9 cellular contexts compared by ENCODE assay signal in genomic region chr5:191036-191948, GRCh38. TPM values are rescaled to one million over a fixed set of nuclear protein-coding genes. Genes with fewer than 3 reads are reported as not detected.
DNase-seq lines count a peak whose midpoint lies in the region; ATAC-seq and TF ChIP-seq lines count a peak whose summit lies in the region.
"Had no signal": no experiment of that assay in that cellular context is flagged by ENCODE, and none has a peak within 500 bp of the region (broad histone marks: within the 10 kb centered on the region; RNA-seq: fewer than 3 reads in every experiment).

Gene LRRC14B, plus strand, starts transcription at chr5:191495. Its CDS starts 44 bp downstream, at chr5:191539.

- peaks cover 30% of the 10 kb centered on the region for H4K20me1 ChIP-seq in BLaER1

- H3K9me3 ChIP-seq in BLaER1 (no peaks in the 10 kb centered on the region), Panc1 (ENCODE audit: control insufficient read depth, insufficient read depth, low read depth, low read length) (no peaks in the 10 kb centered on the region), aorta (ENCODE audit: control insufficient read depth, low read length) (no peaks in the 10 kb centered on the region)

- DNase-seq in Panc1 (ENCODE audit: low read depth, low spot score) (no peak), left lobe of liver (ENCODE audit: low spot score) (peak; percentile 95), aorta (peak; percentile 57 to 73), OCI-M2 (lab: John Stamatoyannopoulos, UW; ENCODE audit: unreplicated experiment) (no peak), KG1 (lab: John Stamatoyannopoulos, UW) (no peak)

- in situ Hi-C loops in Panc1 (cut with HindIII; ENCODE audit: low pct_unique_long_range_greater_than_20kb, low sequenced_read_pairs), result no loop called here

- 12 to 14% methylated on average over 56 of the region's 56 CpGs for WGBS in aorta, 2 donors

- intact Hi-C loops in Panc1 (cut with micrococcal nuclease; ENCODE audit: unreplicated experiment) (no loop called here), aorta (cut with DNase I) (no loop called here)

- H3K27me3 ChIP-seq in BLaER1 (no peaks in the 10 kb centered on the region), Panc1 (ENCODE audit: control insufficient read depth, insufficient read depth, low read length) (no peaks in the 10 kb centered on the region), aorta (ENCODE audit: control insufficient read depth in 1 of 2, insufficient read depth in 2 of 2, low read length in 1 of 2) (no peaks in the 10 kb centered on the region)

- no peak for TF ChIP-seq CTCF in Panc1 (IDR thresholded peaks at IDR 0.05)

- H3K4me1 ChIP-seq in BLaER1 (peaks cover 90% of the 10 kb centered on the region), Panc1 (ENCODE audit: control insufficient read depth, insufficient read depth, low read length) (peaks cover 51% of the 10 kb centered on the region), aorta (ENCODE audit: control insufficient read depth in 1 of 2, insufficient read depth in 2 of 2, low read length in 2 of 2) (no peaks in the 10 kb centered on the region)

- peak within 1 kb of the TSS; percentile 89 for H3K4me3 ChIP-seq in BLaER1
- H3K4me3 ChIP-seq in Panc1 (ENCODE audit: low read depth in 2 of 2, low read length in 2 of 2), result no peak within 1 kb of the TSS
- no peak within 1 kb of the TSS for H3K4me3 ChIP-seq in aorta (ENCODE audit: low read length in 2 of 2)

- CTCF ChIA-PET in Panc1 (lab: Charles Lee), result no interaction called here

- peak; percentile 33 for ATAC-seq in GM19455 (IDR thresholded peaks at IDR 0.05; ENCODE audit: unreplicated experiment)
- ATAC-seq in Panc1, result peak; percentile 43
- peak; percentile 88 for ATAC-seq in left lobe of liver
- peak; percentile 45 for ATAC-seq in aorta (ENCODE audit: low FRiP score)
- ATAC-seq in esophagus mucosa, result no peak

- H3K36me3 ChIP-seq in BLaER1, result peaks cover 30% of the 10 kb centered on the region
- no peaks in the 10 kb centered on the region for H3K36me3 ChIP-seq in Panc1 (ENCODE audit: control insufficient read depth, insufficient read depth, low read length)
- H3K36me3 ChIP-seq in aorta (ENCODE audit: control insufficient read depth in 1 of 2, insufficient read depth in 2 of 2, low read length in 1 of 2), result no peaks in the 10 kb centered on the region

- H3K9ac ChIP-seq in BLaER1, result peak within 1 kb of the TSS; percentile 94

- no TSS peak for BruUV-seq in Panc1 (replicated peaks; lab: Mats Ljungman, UMichigan)

- POLR2A ChIA-PET in Panc1 (lab: Charles Lee), result interaction anchor here (0.7 to 0.9 kb wide), 2 partner anchors 9 to 1127 kb away, joined by 3 to 4 read pairs; no protein-coding TSS in a partner anchor

- H3K4me2 ChIP-seq in BLaER1, result peak within 1 kb of the TSS; percentile 99

- H3K27ac ChIP-seq in BLaER1 (peak within 1 kb of the TSS; percentile 100), Panc1 (ENCODE audit: low read length) (peak within 1 kb of the TSS; percentile 68), aorta (ENCODE audit: low read depth in 1 of 2, low read length in 2 of 2) (no peak within 1 kb of the TSS)

RNA-seq across cellular contexts. Expression of gene LRRC14B, which starts in this region (rescaled TPM):
- 0.82 TPM for total RNA-seq in Panc1 (2021; ENCODE audit: unreplicated experiment)
- polyA plus RNA-seq in Panc1 (2012; ENCODE audit: insufficient read length), result 0.74 TPM
- total RNA-seq in left lobe of liver, result not detected
- total RNA-seq in aorta, result not detected
- not detected for polyA plus RNA-seq in aorta
- total RNA-seq in esophagus mucosa, result not detected
- total RNA-seq: activated CD8-positive, alpha-beta memory T cell treated with anti-CD3 and anti-CD28 coated beads for 36 hours had no signal

Comparison
In these comparisons a context has a peak if more than half of its experiments do, and no peak if none do; other contexts are left out.
1. Peak in ATAC-seq and H3K27ac ChIP-seq in Panc1; RNA of the gene not detected or under 1 TPM.
2. Peak in DNase-seq and ATAC-seq in left lobe of liver; RNA of the gene not detected or under 1 TPM.
3. Peak in DNase-seq and ATAC-seq in aorta; RNA of the gene not detected or under 1 TPM.